Comparison of ENCODE assay signal across 1 cellular context in genomic region chr7:100176096-100176835, GRCh38.
TF ChIP-seq lines count a peak whose summit lies in the region.

No MANE protein-coding gene starts in this region.

TF ChIP-seq in K562, 482 proteins besides CTCF, POLR2A, EP300 and RAD21:
- no peak for TF ChIP-seq ZBTB17 (CRISPR knock-in tag; IDR thresholded peaks at IDR 0.05)
- no peak for TF ChIP-seq SNAPC5 (CRISPR knock-in tag; IDR thresholded peaks at IDR 0.05)
- TF ChIP-seq MCM2 (IDR thresholded peaks at IDR 0.05; ENCODE audit: low read depth) = no peak
- TF ChIP-seq ZBTB34 (CRISPR knock-in tag; IDR thresholded peaks at IDR 0.05) = no peak
- no peak for TF ChIP-seq SNIP1 (IDR thresholded peaks at IDR 0.05; ENCODE audit: low read depth)
- TF ChIP-seq MXI1 (IDR thresholded peaks at IDR 0.05; ENCODE audit: low read depth, low read length) = no peak
- TF ChIP-seq ZNF512 (tag; IDR thresholded peaks at IDR 0.05) = no peak
- no peak for TF ChIP-seq SRSF1 (IDR thresholded peaks at IDR 0.05; ENCODE audit: low read depth, low read length)
- TF ChIP-seq ZBTB8A (IDR thresholded peaks at IDR 0.05; ENCODE audit: partially characterized antibody) = no peak
- TF ChIP-seq SNRNP70 (optimal IDR thresholded peaks at IDR 0.05; ENCODE audit: low read depth, low read length) = no peak
- no peak for TF ChIP-seq TGIF2 (CRISPR knock-in tag; IDR thresholded peaks at IDR 0.05)
- TF ChIP-seq MBD1 (CRISPR knock-in tag; IDR thresholded peaks at IDR 0.05) = no peak
- TF ChIP-seq HMBOX1 (IDR thresholded peaks at IDR 0.05) = no peak
- no peak for TF ChIP-seq RFX1 (IDR thresholded peaks at IDR 0.05)
- no peak for TF ChIP-seq ZNF444 (CRISPR knock-in tag; IDR thresholded peaks at IDR 0.05)
- no peak for TF ChIP-seq ZNF780A (CRISPR knock-in tag; IDR thresholded peaks at IDR 0.05)
TF ChIP-seq in K562: peak in this region for 0.
